Comparison of ENCODE assay signal across 10 cellular contexts in genomic region chr2:223860809-223861738, GRCh38. TPM values are rescaled to one million over a fixed set of nuclear protein-coding genes. Genes with fewer than 3 reads are reported as not detected.
DNase-seq lines count a peak whose midpoint lies in the region; ATAC-seq and TF ChIP-seq lines count a peak whose summit lies in the region.
"Had no signal": no experiment of that assay in that cellular context is flagged by ENCODE, and none has a peak within 500 bp of the region (broad histone marks: within the 10 kb centered on the region; RNA-seq: fewer than 3 reads in every experiment).

No MANE protein-coding gene starts in this region.

- no peaks in the 10 kb centered on the region for H3K36me3 Mint-ChIP-seq in WTC11
- H3K36me3 Mint-ChIP-seq in CD8-positive, alpha-beta memory T cell, result no peaks in the 10 kb centered on the region

- ATAC-seq in WTC11 (no peak), GM19035 (IDR thresholded peaks at IDR 0.05; ENCODE audit: unreplicated experiment) (no peak)

- H3K27ac ChIP-seq in transverse colon, result peak overlapping the region; percentile 66 to 73 (median 68)
- H3K27ac ChIP-seq in CD8-positive, alpha-beta memory T cell (ENCODE audit: low read depth, low read length), result no peak overlapping the region
- H3K27ac ChIP-seq: neutrophil had no signal

- H3K4me3 ChIP-seq in transverse colon, result no peak overlapping the region
- no peak overlapping the region for H3K4me3 ChIP-seq in CD8-positive, alpha-beta memory T cell (ENCODE audit: low read length)

- no peaks in the 10 kb centered on the region for H3K9me3 Mint-ChIP-seq in WTC11
- H3K9me3 Mint-ChIP-seq in CD8-positive, alpha-beta memory T cell, result no peaks in the 10 kb centered on the region

- no peak overlapping the region for H3K4me3 Mint-ChIP-seq in WTC11
- H3K4me3 Mint-ChIP-seq in CD8-positive, alpha-beta memory T cell, result no peak overlapping the region

- POLR2A ChIA-PET in WTC11 (lab: Charles Lee), result no interaction called here
- POLR2A ChIA-PET in CD8-positive, alpha-beta memory T cell (lab: Charles Lee), result no interaction called here

- in situ Hi-C loops in transverse colon (cut with MboI; ENCODE audit: low pct_ligation_motif_present in 1 of 4, low pct_unique_long_range_greater_than_20kb in 1 of 4, low sequenced_read_pairs in 3 of 4), result no loop called here

- H3K4me1 ChIP-seq in transverse colon, result peaks cover 5 to 22% (median 13%) of the 10 kb centered on the region in 4 donors
- peaks cover 16% of the 10 kb centered on the region for H3K4me1 ChIP-seq in CD8-positive, alpha-beta memory T cell (ENCODE audit: insufficient read depth, low read length)

- H3K27me3 Mint-ChIP-seq in WTC11 (ENCODE audit: low read depth), result no peaks in the 10 kb centered on the region
- no peaks in the 10 kb centered on the region for H3K27me3 Mint-ChIP-seq in CD8-positive, alpha-beta memory T cell

- no peaks in the 10 kb centered on the region for H3K27me3 ChIP-seq in transverse colon
- no peaks in the 10 kb centered on the region for H3K27me3 ChIP-seq in CD8-positive, alpha-beta memory T cell (ENCODE audit: insufficient read depth, low read length, poor library complexity, severe bottlenecking)
- H3K27me3 ChIP-seq: neutrophil had no signal

- no peaks in the 10 kb centered on the region for H3K36me3 ChIP-seq in transverse colon
- no peaks in the 10 kb centered on the region for H3K36me3 ChIP-seq in CD8-positive, alpha-beta memory T cell (ENCODE audit: insufficient read depth, low read length)
- H3K36me3 ChIP-seq: neutrophil had no signal

- intact Hi-C loops in transverse colon (cut with DNase I; ENCODE audit: low total_unique reads), result no loop called here

- TF ChIP-seq EP300 in transverse colon (IDR thresholded peaks at IDR 0.05; ENCODE audit: low read depth), result no peak

- CTCF ChIA-PET in WTC11 (lab: Charles Lee), result interaction anchor here (0.8 to 2.7 kb wide), 12 partner anchors 82 to 554 kb away, joined by 3 to 15 read pairs (median 4); no protein-coding TSS in a partner anchor
- CTCF ChIA-PET in CD8-positive, alpha-beta memory T cell (lab: Charles Lee), result no interaction called here

- TF ChIP-seq POLR2A in transverse colon (IDR thresholded peaks at IDR 0.05), result no peak

- TF ChIP-seq CTCF in WTC11 (IDR thresholded peaks at IDR 0.05) (no peak), transverse colon (IDR thresholded peaks at IDR 0.05) (peak in 1 of 5 experiments; percentile 9)

- DNase-seq in HPDE6-E6E7 (ENCODE audit: extremely low spot score) (peak; percentile 78), WTC11 (ENCODE audit: low spot score) (no peak), hepatic stellate cell (ENCODE audit: low spot score) (peak; percentile 49), transverse colon (peak; percentile 65), NOMO-1 treated with dmso at 0.1 percent for 144 hours (lab: John Stamatoyannopoulos, UW; ENCODE audit: unreplicated experiment) (no peak)
- no peak for DNase-seq in CD8-positive, alpha-beta memory T cell
- DNase-seq: activated effector memory CD4-positive, alpha-beta T cell treated with anti-CD3 and anti-CD28 coated beads, Interleukin-2, amount 50 U/mL, for 16 hours; T-helper 2 cell had no signal

- 0 out of 2 replicates have a peak overlapping the region, but pooled peaks have one; percentile 87 for H3K27ac Mint-ChIP-seq in WTC11
- no peak overlapping the region for H3K27ac Mint-ChIP-seq in CD8-positive, alpha-beta memory T cell

- H3K4me1 Mint-ChIP-seq in WTC11, result peaks cover 12% of the 10 kb centered on the region
- H3K4me1 Mint-ChIP-seq in CD8-positive, alpha-beta memory T cell, result peaks cover 15 to 28% (median 27%) of the 10 kb centered on the region in 3 donors

- WGBS in transverse colon (ENCODE audit: low coverage in 1 of 2), 2 donors, result 10 to 48% methylated on average over 2 to 5 of the region's 5 CpGs

- no peaks in the 10 kb centered on the region for H3K9me3 ChIP-seq in transverse colon
- H3K9me3 ChIP-seq in CD8-positive, alpha-beta memory T cell (ENCODE audit: low read length), result no peaks in the 10 kb centered on the region
- H3K9me3 ChIP-seq: neutrophil had no signal

TF ChIP-seq in WTC11, 78 proteins besides CTCF, POLR2A, EP300 and RAD21 (continues in another document):
- TF ChIP-seq RORB (CRISPR knock-in tag; IDR thresholded peaks at IDR 0.05) (no peak), OVOL2 (CRISPR knock-in tag; IDR thresholded peaks at IDR 0.05; ENCODE audit: borderline replicate concordance) (no peak), ESRRA (CRISPR knock-in tag; IDR thresholded peaks at IDR 0.05; ENCODE audit: borderline replicate concordance) (no peak), TEAD1 (CRISPR knock-in tag; IDR thresholded peaks at IDR 0.05) (no peak), ZNF532 (CRISPR knock-in tag; IDR thresholded peaks at IDR 0.05; ENCODE audit: borderline replicate concordance) (no peak), RELA (CRISPR knock-in tag; IDR thresholded peaks at IDR 0.05; ENCODE audit: borderline replicate concordance) (no peak), ZNF138 (CRISPR knock-in tag; conservative IDR thresholded peaks at IDR 0.05) (no peak), ZNF219 (CRISPR knock-in tag; IDR thresholded peaks at IDR 0.05; ENCODE audit: borderline replicate concordance) (no peak), KAT7 (CRISPR knock-in tag; IDR thresholded peaks at IDR 0.05; ENCODE audit: borderline replicate concordance) (no peak)
- TF ChIP-seq, protein P1, sequence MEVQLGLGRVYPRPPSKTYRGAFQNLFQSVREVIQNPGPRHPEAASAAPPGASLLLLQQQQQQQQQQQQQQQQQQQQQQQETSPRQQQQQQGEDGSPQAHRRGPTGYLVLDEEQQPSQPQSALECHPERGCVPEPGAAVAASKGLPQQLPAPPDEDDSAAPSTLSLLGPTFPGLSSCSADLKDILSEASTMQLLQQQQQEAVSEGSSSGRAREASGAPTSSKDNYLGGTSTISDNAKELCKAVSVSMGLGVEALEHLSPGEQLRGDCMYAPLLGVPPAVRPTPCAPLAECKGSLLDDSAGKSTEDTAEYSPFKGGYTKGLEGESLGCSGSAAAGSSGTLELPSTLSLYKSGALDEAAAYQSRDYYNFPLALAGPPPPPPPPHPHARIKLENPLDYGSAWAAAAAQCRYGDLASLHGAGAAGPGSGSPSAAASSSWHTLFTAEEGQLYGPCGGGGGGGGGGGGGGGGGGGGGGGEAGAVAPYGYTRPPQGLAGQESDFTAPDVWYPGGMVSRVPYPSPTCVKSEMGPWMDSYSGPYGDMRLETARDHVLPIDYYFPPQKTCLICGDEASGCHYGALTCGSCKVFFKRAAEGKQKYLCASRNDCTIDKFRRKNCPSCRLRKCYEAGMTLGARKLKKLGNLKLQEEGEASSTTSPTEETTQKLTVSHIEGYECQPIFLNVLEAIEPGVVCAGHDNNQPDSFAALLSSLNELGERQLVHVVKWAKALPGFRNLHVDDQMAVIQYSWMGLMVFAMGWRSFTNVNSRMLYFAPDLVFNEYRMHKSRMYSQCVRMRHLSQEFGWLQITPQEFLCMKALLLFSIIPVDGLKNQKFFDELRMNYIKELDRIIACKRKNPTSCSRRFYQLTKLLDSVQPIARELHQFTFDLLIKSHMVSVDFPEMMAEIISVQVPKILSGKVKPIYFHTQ (CRISPR knock-in tag; IDR thresholded peaks at IDR 0.05), result no peak
- TF ChIP-seq, protein P2, sequence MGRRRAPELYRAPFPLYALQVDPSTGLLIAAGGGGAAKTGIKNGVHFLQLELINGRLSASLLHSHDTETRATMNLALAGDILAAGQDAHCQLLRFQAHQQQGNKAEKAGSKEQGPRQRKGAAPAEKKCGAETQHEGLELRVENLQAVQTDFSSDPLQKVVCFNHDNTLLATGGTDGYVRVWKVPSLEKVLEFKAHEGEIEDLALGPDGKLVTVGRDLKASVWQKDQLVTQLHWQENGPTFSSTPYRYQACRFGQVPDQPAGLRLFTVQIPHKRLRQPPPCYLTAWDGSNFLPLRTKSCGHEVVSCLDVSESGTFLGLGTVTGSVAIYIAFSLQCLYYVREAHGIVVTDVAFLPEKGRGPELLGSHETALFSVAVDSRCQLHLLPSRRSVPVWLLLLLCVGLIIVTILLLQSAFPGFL (CRISPR knock-in tag; IDR thresholded peaks at IDR 0.05; ENCODE audit: borderline replicate concordance), result no peak
- TF ChIP-seq, protein P3, sequence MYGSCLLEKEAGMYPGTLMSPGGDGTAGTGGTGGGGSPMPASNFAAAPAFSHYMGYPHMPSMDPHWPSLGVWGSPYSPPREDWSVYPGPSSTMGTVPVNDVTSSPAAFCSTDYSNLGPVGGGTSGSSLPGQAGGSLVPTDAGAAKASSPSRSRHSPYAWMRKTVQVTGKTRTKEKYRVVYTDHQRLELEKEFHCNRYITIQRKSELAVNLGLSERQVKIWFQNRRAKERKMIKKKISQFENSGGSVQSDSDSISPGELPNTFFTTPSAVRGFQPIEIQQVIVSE (CRISPR knock-in tag; IDR thresholded peaks at IDR 0.05; ENCODE audit: borderline replicate concordance), result no peak

RNA-seq across cellular contexts. Expression of gene AP1S3, which starts 23.7 kb away (rescaled TPM):
- total RNA-seq in WTC11 (2021) (12.2 to 17.4 TPM (median 15.8 TPM) in 3 replicates), transverse colon (1 to 10 TPM in 3 of 4 donors, not detected in 1; 2.3 to 6.7 (median 3.0) TPM)
- total RNA-seq in CD8-positive, alpha-beta memory T cell, result 10 to 100 TPM; 15.4 to 16.9 TPM
- 3.9 TPM for polyA plus RNA-seq in CD8-positive, alpha-beta memory T cell

Comparison
In these comparisons a context has a peak if more than half of its experiments do, and no peak if none do; other contexts are left out.
1. DNase-seq: peak in HPDE6-E6E7 (single experiment), hepatic stellate cell (single experiment) and transverse colon (single experiment); none in WTC11 (single experiment), NOMO-1 treated with dmso at 0.1 percent for 144 hours (single experiment) and CD8-positive, alpha-beta memory T cell (0 of 5).